11 cellular contexts compared by ENCODE assay signal in the genomic region with DNA sequence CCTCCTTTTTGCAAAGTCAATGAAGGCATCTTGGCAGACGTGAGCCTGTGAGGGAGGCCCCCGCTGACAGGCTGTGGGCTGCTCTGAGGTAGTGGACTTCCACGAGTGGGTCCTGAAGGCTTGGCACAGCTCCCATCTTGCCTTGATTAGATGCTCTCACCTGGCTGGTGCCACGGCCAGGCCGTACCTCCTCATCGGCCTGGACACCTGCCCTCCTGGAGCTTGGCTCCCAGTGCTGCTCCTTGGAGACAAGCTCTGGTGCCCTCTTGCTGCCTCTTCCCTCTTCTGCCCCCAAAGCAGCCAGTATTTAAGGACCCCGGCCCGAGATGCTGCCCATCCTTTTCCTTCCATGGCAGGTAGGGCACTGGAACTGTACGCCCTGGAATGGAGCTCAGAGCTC.
"Had no signal": no experiment of that assay in that cellular context is flagged by ENCODE, and none has a peak within 500 bp of the region (broad histone marks: within the 10 kb centered on the region; RNA-seq: fewer than 3 reads in every experiment).

No MANE protein-coding gene starts in this region.

- H3K4me3 Mint-ChIP-seq: activated naive CD8-positive, alpha-beta T cell treated with anti-CD3 and anti-CD28 coated beads, Interleukin-2, amount 10 ng/mL, durations not matched to agents 7 days and 5 days; stimulated activated memory B cell treated with anti-CD40 and anti-IgM and Interleukin-4, amounts not matched to agents 10 μg/mL and 1 μg/mL and 100 μg/mL, for 72 hours; T-helper 17 cell had no signal

- H3K4me1 Mint-ChIP-seq: activated naive CD8-positive, alpha-beta T cell treated with anti-CD3 and anti-CD28 coated beads, Interleukin-2, amount 10 ng/mL, durations not matched to agents 7 days and 5 days; T-helper 17 cell had no signal

- DNase-seq: activated CD4-positive, alpha-beta T cell treated with anti-CD3 and anti-CD28 coated beads for 1 hour; activated naive CD4-positive, alpha-beta T cell treated with Interleukin-2 at 50 U/mL for 16 hours; activated naive CD8-positive, alpha-beta T cell treated with anti-CD3 and anti-CD28 coated beads, Interleukin-2, amount 10 ng/mL, durations not matched to agents 7 days and 5 days; amygdala; foreskin melanocyte; kidney; left ventricle myocardium superior; stimulated activated CD4-positive, alpha-beta T cell treated with anti-CD3 and anti-CD28 coated beads, Interleukin-4, amount 100 ng/mL, for 24 hours; T-helper 17 cell had no signal

- H3K36me3 Mint-ChIP-seq: activated naive CD8-positive, alpha-beta T cell treated with anti-CD3 and anti-CD28 coated beads, Interleukin-2, amount 10 ng/mL, durations not matched to agents 7 days and 5 days; stimulated activated memory B cell treated with anti-CD40 and anti-IgM and Interleukin-4, amounts not matched to agents 10 μg/mL and 1 μg/mL and 100 μg/mL, for 72 hours had no signal

- H3K9me3 Mint-ChIP-seq: activated naive CD8-positive, alpha-beta T cell treated with anti-CD3 and anti-CD28 coated beads, Interleukin-2, amount 10 ng/mL, durations not matched to agents 7 days and 5 days had no signal

- H3K27ac Mint-ChIP-seq: activated naive CD8-positive, alpha-beta T cell treated with anti-CD3 and anti-CD28 coated beads, Interleukin-2, amount 10 ng/mL, durations not matched to agents 7 days and 5 days; stimulated activated memory B cell treated with anti-CD40 and anti-IgM and Interleukin-4, amounts not matched to agents 10 μg/mL and 1 μg/mL and 100 μg/mL, for 72 hours had no signal

- ATAC-seq: left ventricle myocardium superior; right lobe of liver; stimulated activated memory B cell treated with anti-CD40 and anti-IgM and Interleukin-4, amounts not matched to agents 10 μg/mL and 1 μg/mL and 100 μg/mL, for 72 hours; T-helper 17 cell had no signal
